In genomic region chr7:20778063-20778721, GRCh38 we compare ENCODE assay signal across 1 cellular context.
A peak's percentile ranks its signal among the peaks of the same experiment; 100 is the strongest.
TF ChIP-seq lines count a peak whose summit lies in the region.

No MANE protein-coding gene starts in this region.

TF ChIP-seq in HepG2, 621 proteins besides CTCF, POLR2A, EP300 and RAD21 (continued from another document):
- peak; percentile 49; the same call in 1 of the 2 replicates for TF ChIP-seq GABPB1 (CRISPR knock-in tag; IDR thresholded peaks at IDR 0.05)
